8 cellular contexts compared by ENCODE assay signal in genomic region chr11:75445315-75445953, GRCh38. TPM values are rescaled to one million over a fixed set of nuclear protein-coding genes. Genes with fewer than 3 reads are reported as not detected.
DNase-seq lines count a peak whose midpoint lies in the region; ATAC-seq and TF ChIP-seq lines count a peak whose summit lies in the region.

No MANE protein-coding gene starts in this region.

- H3K4me1 ChIP-seq in DND-41 (ENCODE audit: insufficient read depth, low read length) (no peaks in the 10 kb centered on the region), SK-N-SH (ENCODE audit: control insufficient read depth in 1 of 2, insufficient read depth in 2 of 2, low read depth in 1 of 2, low read length in 1 of 2) (peaks cover 0 to 2% of the 10 kb centered on the region in 2 experiments; a peak in 1 of 4 replicates)

- WGBS in SK-N-SH (ENCODE audit: low lambda C conversion rate), result 25% methylated on average over 6 of the region's 6 CpGs

- H3K27me3 Mint-ChIP-seq in activated naive CD8-positive, alpha-beta T cell treated with anti-CD3 and anti-CD28 coated beads for 36 hours, result no peaks in the 10 kb centered on the region

- ATAC-seq in DND-41 (ENCODE audit: insufficient read depth, low read depth) (peak; percentile 91), HG02759 (IDR thresholded peaks at IDR 0.05; ENCODE audit: unreplicated experiment) (peak; percentile 71), HG02610 (IDR thresholded peaks at IDR 0.05; ENCODE audit: unreplicated experiment) (no peak), HG03097 (IDR thresholded peaks at IDR 0.05; ENCODE audit: low FRiP score, unreplicated experiment) (no peak)

- CTCF ChIA-PET in SK-N-SH (lab: Yijun Ruan, JAX), result interaction anchor here (0.5 to 8.5 kb wide), 34 partner anchors 12 to 1257 kb away, joined by 3 to 275 read pairs (median 4); partner anchors contain the start of genes GDPD5 and KLHL35

- H3K27me3 ChIP-seq in DND-41 (ENCODE audit: insufficient read depth, low read length, poor library complexity) (no peaks in the 10 kb centered on the region), SK-N-SH (ENCODE audit: insufficient read depth) (no peaks in the 10 kb centered on the region)

- H3K79me2 ChIP-seq in DND-41 (ENCODE audit: insufficient read depth, low read length) (no peaks in the 10 kb centered on the region), SK-N-SH (ENCODE audit: insufficient read depth) (no peaks in the 10 kb centered on the region)

- peak; percentile 100 for TF ChIP-seq RAD21 in SK-N-SH (IDR thresholded peaks at IDR 0.05; ENCODE audit: low read length)

- H3K27ac ChIP-seq in DND-41 (ENCODE audit: low read length) (no peak overlapping the region), SK-N-SH (ENCODE audit: low read depth in 2 of 2, low read length in 1 of 2) (no peak overlapping the region)

- no peak overlapping the region for H3K27ac Mint-ChIP-seq in activated naive CD8-positive, alpha-beta T cell treated with anti-CD3 and anti-CD28 coated beads for 36 hours

- no peaks in the 10 kb centered on the region for H3K9me2 ChIP-seq in SK-N-SH

- H3K4me3 ChIP-seq in DND-41 (ENCODE audit: low read depth in 1 of 2, low read length in 2 of 2) (no peak overlapping the region), SK-N-SH (ENCODE audit: low read depth in 2 of 2, low read length in 1 of 2) (peak overlapping the region in 1 of 2 experiments; percentile 9; a peak in 1 of 4 replicates), retinal pigment epithelial cell (ENCODE audit: low read length) (no peak overlapping the region)

- H3K4me1 Mint-ChIP-seq in activated naive CD8-positive, alpha-beta T cell treated with anti-CD3 and anti-CD28 coated beads for 36 hours, result no peaks in the 10 kb centered on the region

- no peaks in the 10 kb centered on the region for H3K36me3 Mint-ChIP-seq in activated naive CD8-positive, alpha-beta T cell treated with anti-CD3 and anti-CD28 coated beads for 36 hours

- no peak for TF ChIP-seq EP300 in SK-N-SH (IDR thresholded peaks at IDR 0.05; ENCODE audit: borderline replicate concordance in 1 of 2, low read depth in 1 of 2, low read length in 1 of 2)

- H3K9ac ChIP-seq in DND-41 (ENCODE audit: low read depth, low read length) (no peak overlapping the region), SK-N-SH (no peak overlapping the region)

- H3F3A ChIP-seq in SK-N-SH (replicated peaks; ENCODE audit: insufficient read depth), result no peaks in the 10 kb centered on the region

- H3K4me3 Mint-ChIP-seq in activated naive CD8-positive, alpha-beta T cell treated with anti-CD3 and anti-CD28 coated beads for 36 hours, result no peak overlapping the region

- TF ChIP-seq CTCF in DND-41 (IDR thresholded peaks at IDR 0.05; ENCODE audit: borderline replicate concordance, extremely low read depth, low read length, poor library complexity, severe bottlenecking), result peak; percentile 99
- TF ChIP-seq CTCF in SK-N-SH (IDR thresholded peaks at IDR 0.05), result peak; percentile 94
- TF ChIP-seq CTCF in retinal pigment epithelial cell (conservative IDR thresholded peaks at IDR 0.05; ENCODE audit: low read depth, low read length), result peak; percentile 91

- H2AFZ ChIP-seq in DND-41 (ENCODE audit: low read depth, low read length) (no peak overlapping the region), SK-N-SH (ENCODE audit: low read depth) (no peak overlapping the region)

- H4K20me1 ChIP-seq in DND-41 (ENCODE audit: insufficient read depth, low read length) (no peaks in the 10 kb centered on the region; the same call in 1 of the 2 replicates), SK-N-SH (ENCODE audit: insufficient read depth) (no peaks in the 10 kb centered on the region)

- intact Hi-C loops in cardiac septum (cut with DNase I), result loop anchor here (1.0 to 10.0 kb wide), 3 partner anchors 43 to 419 kb away; no protein-coding TSS in a partner anchor

- no peaks in the 10 kb centered on the region for H3K9me3 ChIP-seq in DND-41 (ENCODE audit: insufficient read depth, low read length, severe bottlenecking)
- H3K9me3 ChIP-seq in SK-N-SH, result no peaks in the 10 kb centered on the region

- POLR2A ChIA-PET in SK-N-SH (lab: Yijun Ruan, JAX), result no interaction called here

- H3K36me3 ChIP-seq in DND-41 (ENCODE audit: insufficient read depth, low read length), result no peaks in the 10 kb centered on the region
- no peaks in the 10 kb centered on the region for H3K36me3 ChIP-seq in SK-N-SH (replicated peaks in 1 of 2; ENCODE audit: control insufficient read depth in 1 of 2, insufficient read depth in 2 of 2, low read length in 1 of 2)

- no peaks in the 10 kb centered on the region for H3K9me3 Mint-ChIP-seq in activated naive CD8-positive, alpha-beta T cell treated with anti-CD3 and anti-CD28 coated beads for 36 hours

- no peak overlapping the region for H3K4me2 ChIP-seq in DND-41 (ENCODE audit: insufficient read depth, low read length)
- no peak overlapping the region for H3K4me2 ChIP-seq in SK-N-SH

- DNase-seq in DND-41, result peak; percentile 74
- peak; percentile 92 for DNase-seq in SK-N-SH
- DNase-seq in activated naive CD8-positive, alpha-beta T cell treated with anti-CD3 and anti-CD28 coated beads for 36 hours, result peak; percentile 59
- peak; percentile 85 for DNase-seq in cardiac septum (ENCODE audit: low spot score)
- DNase-seq in retinal pigment epithelial cell (ENCODE audit: low read depth), result no peak

TF ChIP-seq in SK-N-SH, 30 proteins besides CTCF, POLR2A, EP300 and RAD21:
- TF ChIP-seq RCOR1 (IDR thresholded peaks at IDR 0.05; ENCODE audit: low read length) (0 out of 2 replicates have a peak, but pooled peaks have one; percentile 14), SMC3 (IDR thresholded peaks at IDR 0.05; ENCODE audit: low read depth, low read length) (peak; percentile 99), USF2 (IDR thresholded peaks at IDR 0.05; ENCODE audit: borderline replicate concordance, low read depth, low read length) (no peak)
TF ChIP-seq in SK-N-SH: peak in this region for 2.

RNA-seq across cellular contexts. Expression of gene KLHL35, which starts 12.4 kb away (rescaled TPM):
- 1.7 and 2.0 TPM in 2 replicates for polyA plus RNA-seq in SK-N-SH (2012; rRNA removed)
- polyA plus RNA-seq in SK-N-SH (2012; cell fraction: cytosol; rRNA removed), result 0.75 and 1.3 TPM in 2 replicates
- polyA plus RNA-seq in SK-N-SH (2012; cell fraction: nucleus; rRNA removed), result 3.9 and 4.9 TPM in 2 replicates
- under 1 TPM; 0.21 to 0.58 TPM for total RNA-seq in activated naive CD8-positive, alpha-beta T cell treated with anti-CD3 and anti-CD28 coated beads for 36 hours
- total RNA-seq in cardiac septum, result 0.75 TPM

RNA-seq across cellular contexts. Expression of gene RPS3, which starts 46.1 kb away (rescaled TPM):
- polyA plus RNA-seq in SK-N-SH (2012; rRNA removed), result 4,220 and 4,540 TPM in 2 replicates
- 4,994 and 6,484 TPM in 2 replicates for polyA plus RNA-seq in SK-N-SH (2012; cell fraction: cytosol; rRNA removed)
- 1,010 and 1,542 TPM in 2 replicates for polyA plus RNA-seq in SK-N-SH (2012; cell fraction: nucleus; rRNA removed)
- 1,000 to 10,000 TPM; 4,132 to 4,264 TPM for total RNA-seq in activated naive CD8-positive, alpha-beta T cell treated with anti-CD3 and anti-CD28 coated beads for 36 hours
- total RNA-seq in cardiac septum, result 717 TPM

Comparison
In these comparisons a context has a peak if more than half of its experiments do, and no peak if none do; other contexts are left out.
1. ATAC-seq: peak in DND-41 (single experiment) and HG02759 (single experiment); none in HG02610 (single experiment) and HG03097 (single experiment).
2. Peak in every context shown above with its lines, with median percentiles within 50 percentile points of each other: CTCF ChIP-seq.